27 cellular contexts compared by ENCODE assay signal in genomic region chr1:39563669-39564068, GRCh38.
"Had no signal": no experiment of that assay in that cellular context is flagged by ENCODE, and none has a peak within 500 bp of the region (broad histone marks: within the 10 kb centered on the region; RNA-seq: fewer than 3 reads in every experiment).

No MANE protein-coding gene starts in this region.

- H3K9me3 Mint-ChIP-seq: activated B cell treated with CpG ODN at 0.5 μM for 24 hours; activated CD4-positive, alpha-beta T cell treated with anti-CD3 and anti-CD28 coated beads, Interleukin-2, amount 10 ng/mL, durations not matched to agents 24 days and 14 days; activated naive CD4-positive, alpha-beta T cell treated with anti-CD3 and anti-CD28 coated beads, Interleukin-2, amount 50 U/mL, for 24 hours; brain had no signal

- H3K27ac ChIP-seq: ascending aorta, SJSA1 had no signal

- H3K27me3 ChIP-seq: ascending aorta, SJSA1 had no signal

- H3K4me3 Mint-ChIP-seq: activated B cell treated with CpG ODN at 0.5 μM for 24 hours; activated CD4-positive, alpha-beta T cell treated with anti-CD3 and anti-CD28 coated beads, Interleukin-2, amount 10 ng/mL, durations not matched to agents 24 days and 14 days; activated naive CD4-positive, alpha-beta T cell treated with anti-CD3 and anti-CD28 coated beads, Interleukin-2, amount 50 U/mL, for 24 hours; brain had no signal

- ATAC-seq: Panc1, T-helper 17 cell had no signal

- H3K9me3 ChIP-seq: ascending aorta, SJSA1 had no signal

- H3K4me1 ChIP-seq: SJSA1 had no signal

- H3K4me3 ChIP-seq: ascending aorta, SJSA1 had no signal

- DNase-seq: activated B cell treated with CpG ODN at 0.5 μM for 24 hours; activated CD4-positive, alpha-beta T cell treated with anti-CD3 and anti-CD28 coated beads for 1 hour; activated CD4-positive, alpha-beta T cell treated with anti-CD3 and anti-CD28 coated beads, Interleukin-2, amount 10 ng/mL, durations not matched to agents 24 days and 14 days; activated CD4-positive, alpha-beta T cell treated with anti-CD3 and anti-CD28 coated beads, Interleukin-2, amount 50 U/mL, for 48 hours; activated effector memory CD4-positive, alpha-beta T cell treated with Interleukin-2 at 50 U/mL for 16 hours; activated naive CD4-positive, alpha-beta T cell; activated T-cell treated with anti-CD3 and anti-CD28 coated beads for 4 hours; KG1; NCI-H1092; NCI-H1417 treated with DMSO at 0.1 percent for 48 hours; NCI-H2029; NCI-H2107; NCI-H2171 treated with DMSO at 0.1 percent for 48 hours; NCI-H226; NCI-H526; NCI-H774; NK-92 treated with Interleukin-12 subunit alpha and Interleukin-12 subunit beta, amount 100 ng/mL, for 24 hours; OCI-M1; RPMI8226; SHP77; T-helper 17 cell; T-helper 9 cell had no signal

- H3K27ac Mint-ChIP-seq: activated B cell treated with CpG ODN at 0.5 μM for 24 hours; activated naive CD4-positive, alpha-beta T cell treated with anti-CD3 and anti-CD28 coated beads, Interleukin-2, amount 50 U/mL, for 24 hours had no signal

- H3K27me3 Mint-ChIP-seq: activated B cell treated with CpG ODN at 0.5 μM for 24 hours; activated CD4-positive, alpha-beta T cell treated with anti-CD3 and anti-CD28 coated beads, Interleukin-2, amount 10 ng/mL, durations not matched to agents 24 days and 14 days; activated naive CD4-positive, alpha-beta T cell treated with anti-CD3 and anti-CD28 coated beads, Interleukin-2, amount 50 U/mL, for 24 hours; brain; T-helper 17 cell had no signal
